In genomic region chr2:31318360-31319336, GRCh38 we compare ENCODE assay signal across 8 cellular contexts.
A peak's percentile ranks its signal among the peaks of the same experiment; 100 is the strongest.
DNase-seq lines count a peak whose midpoint lies in the region; ATAC-seq and TF ChIP-seq lines count a peak whose summit lies in the region.

No MANE protein-coding gene starts in this region.

- ATAC-seq in HG02588 (IDR thresholded peaks at IDR 0.05; ENCODE audit: unreplicated experiment), result peak; percentile 82

- peak overlapping the region in 1 of 2 experiments; percentile 7 for H3K4me3 ChIP-seq in neutrophil (ENCODE audit: low read depth in 1 of 2, low read length in 1 of 2)

- no peaks in the 10 kb centered on the region for H3K27me3 ChIP-seq in neutrophil

- no peak for TF ChIP-seq CTCF in neutrophil (IDR thresholded peaks at IDR 0.05)
- no peak for TF ChIP-seq CTCF in GM13976 (IDR thresholded peaks at IDR 0.05; ENCODE audit: borderline replicate concordance, control extremely low read depth, extremely low read depth, insufficient read depth, missing control alignments)

- H3K27ac ChIP-seq in neutrophil, result peak overlapping the region; percentile 76

- H3K9me3 ChIP-seq in neutrophil, result no peaks in the 10 kb centered on the region

- DNase-seq in GM04504 (ENCODE audit: low read depth) (peak; percentile 54), OCI-M1 (lab: John Stamatoyannopoulos, UW) (peak; percentile 41), amniotic stem cell (lab: John Stamatoyannopoulos, UW) (peak; percentile 19), DMS53 treated with DMSO at 0.1 percent for 48 hours (lab: John Stamatoyannopoulos, UW; ENCODE audit: unreplicated experiment) (no peak), medulla oblongata (ENCODE audit: extremely low spot score) (no peak), GM13976 (ENCODE audit: low spot score) (no peak)

- H3K36me3 ChIP-seq in neutrophil, result no peaks in the 10 kb centered on the region

- H3K4me1 ChIP-seq in neutrophil (ENCODE audit: control insufficient read depth in 1 of 2, insufficient read depth in 1 of 2, low read depth in 1 of 2, low read length in 1 of 2), result peaks cover 28% of the 10 kb centered on the region in 2 experiments

- in situ Hi-C loops in GM13976 (cut with MboI; ENCODE audit: low sequenced_read_pairs, unreplicated experiment), result no loop called here

Comparison
In these comparisons a context has a peak if more than half of its experiments do, and no peak if none do; other contexts are left out.
1. DNase-seq: peak in GM04504 (single experiment), OCI-M1 (single experiment) and amniotic stem cell (single experiment); none in DMS53 treated with DMSO at 0.1 percent for 48 hours (single experiment), medulla oblongata (single experiment) and GM13976 (single experiment).